In the genomic region with DNA sequence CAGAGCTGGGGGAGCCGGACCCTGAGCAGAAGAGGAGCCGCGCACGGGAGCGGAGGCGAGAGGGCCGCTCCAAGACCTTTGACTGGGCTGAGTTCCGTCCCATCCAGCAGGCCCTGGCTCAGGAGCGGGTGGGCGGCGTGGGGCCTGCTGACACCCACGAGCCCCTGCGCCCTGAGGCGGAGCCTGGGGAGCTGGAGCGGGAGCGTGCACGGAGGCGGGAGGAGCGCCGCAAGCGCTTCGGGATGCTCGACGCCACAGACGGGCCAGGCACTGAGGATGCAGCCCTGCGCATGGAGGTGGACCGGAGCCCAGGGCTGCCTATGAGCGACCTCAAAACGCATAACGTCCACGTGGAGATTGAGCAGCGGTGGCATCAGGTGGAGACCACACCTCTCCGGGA, we compare ENCODE assay signal across 1 cellular context. TPM values are rescaled to one million over a fixed set of nuclear protein-coding genes. Genes with fewer than 3 reads are reported as not detected.
"Had no signal": no experiment of that assay in that cellular context is flagged by ENCODE, and none has a peak within 500 bp of the region (broad histone marks: within the 10 kb centered on the region; RNA-seq: fewer than 3 reads in every experiment).

No MANE protein-coding gene starts in this region.

RNA-seq across cellular contexts. Expression of a gene that starts 47.6 kb away (rescaled TPM):
- total RNA-seq: GM23338 had no signal
- polyA plus RNA-seq: GM23338 had no signal
